ENCODE assay signal across 25 cellular contexts in the genomic region with DNA sequence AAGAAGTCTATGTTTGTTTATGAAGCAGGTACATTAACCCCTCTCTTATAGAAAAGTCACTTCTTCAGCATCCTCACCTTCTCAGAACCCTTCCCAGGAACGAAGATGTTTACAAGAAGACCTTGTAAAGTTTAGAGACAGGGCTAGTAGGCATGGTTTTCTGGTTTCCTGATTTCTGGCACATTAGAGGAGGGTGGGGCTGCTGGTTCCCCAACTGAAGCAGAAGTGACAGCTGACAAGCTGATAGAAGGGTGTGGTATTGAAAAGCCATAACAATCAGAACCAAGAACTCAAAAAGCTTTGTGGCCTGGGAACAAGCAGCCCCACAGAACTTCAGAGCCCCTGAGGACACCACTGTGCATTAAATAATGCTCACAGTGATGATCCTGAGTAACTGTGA.
DNase-seq lines count a peak whose midpoint lies in the region; ATAC-seq and TF ChIP-seq lines count a peak whose summit lies in the region.
"Had no signal": no experiment of that assay in that cellular context is flagged by ENCODE, and none has a peak within 500 bp of the region (broad histone marks: within the 10 kb centered on the region; RNA-seq: fewer than 3 reads in every experiment).

No MANE protein-coding gene starts in this region.

- H3K27ac ChIP-seq in HL-60 (replicated peaks): peak overlapping the region; percentile 43
- H3K27ac ChIP-seq in vagina: no peak overlapping the region
- H3K27ac ChIP-seq in caudate nucleus (ENCODE audit: low read depth, low read length): no peak overlapping the region
- H3K27ac ChIP-seq: dorsolateral prefrontal cortex, tibial nerve had no signal

- peak overlapping the region; percentile 16 for H3K4me3 Mint-ChIP-seq in T-helper 1 cell treated with Interleukin-12 subunit alpha and Interleukin-12 subunit beta and Interleukin-4 antibody, amounts not matched to agents 30 μg/mL and 1 μg/mL, for 36 hours
- H3K4me3 Mint-ChIP-seq in activated CD4-positive, alpha-beta memory T cell treated with anti-CD3 and anti-CD28 coated beads for 36 hours: no peak overlapping the region
- H3K4me3 Mint-ChIP-seq in natural killer cell: no peak overlapping the region
- H3K4me3 Mint-ChIP-seq: nephron had no signal

- POLR2A ChIA-PET in activated CD4-positive, alpha-beta memory T cell treated with anti-CD3 and anti-CD28 coated beads for 36 hours (lab: Charles Lee): interaction anchor here (1.5 kb wide), 1 partner anchor 16 kb away, joined by 4 read pairs; no protein-coding TSS in a partner anchor

- no peak overlapping the region for H3K4me3 ChIP-seq in HL-60 (replicated peaks; ENCODE audit: insufficient read depth, low read length)
- no peak overlapping the region for H3K4me3 ChIP-seq in vagina
- no peak overlapping the region for H3K4me3 ChIP-seq in MG63
- H3K4me3 ChIP-seq: breast epithelium, dorsolateral prefrontal cortex, lung, tibial nerve had no signal

- no peaks in the 10 kb centered on the region for H3K4me1 ChIP-seq in vagina
- H3K4me1 ChIP-seq: breast epithelium had no signal

- TF ChIP-seq CTCF in HL-60 (IDR thresholded peaks at IDR 0.05; ENCODE audit: insufficient read depth, low read length): no peak
- TF ChIP-seq CTCF in natural killer cell (IDR thresholded peaks at IDR 0.05): no peak
- TF ChIP-seq CTCF in vagina (IDR thresholded peaks at IDR 0.05): no peak

- H3K27me3 ChIP-seq in HL-60 (ENCODE audit: insufficient read depth, poor library complexity, severe bottlenecking) (no peaks in the 10 kb centered on the region), vagina (no peaks in the 10 kb centered on the region), MG63 (no peaks in the 10 kb centered on the region)
- H3K27me3 ChIP-seq: breast epithelium, tibial nerve had no signal

- peak in 1 of 3 donors; percentile 34 for ATAC-seq in natural killer cell
- ATAC-seq: esophagus mucosa, Right ventricle myocardium inferior had no signal

- DNase-seq in T-helper 1 cell (no peak), HL-60 (ENCODE audit: low read depth in 1 of 2, low spot score in 1 of 2) (peak in 1 of 2 experiments; percentile 57), natural killer cell (no peak), vagina (ENCODE audit: extremely low spot score in 2 of 2) (no peak), caudate nucleus (lab: John Stamatoyannopoulos, UW) (no peak), MG63 (no peak)
- no peak for DNase-seq in activated CD4-positive, alpha-beta memory T cell treated with anti-CD3 and anti-CD28 coated beads for 36 hours
- DNase-seq: 8988T; activated CD4-positive, alpha-beta T cell treated with anti-CD3 and anti-CD28 coated beads for 1 hour; activated T-cell treated with anti-CD3 and anti-CD28 coated beads, Interleukin-2, amount 50 U/mL, for 1 hour; C1 segment of cervical spinal cord; DMS79; dorsolateral prefrontal cortex; H7; Karpas-422; NCI-H146; NCI-H446 had no signal

- H3K27ac Mint-ChIP-seq in T-helper 1 cell treated with Interleukin-12 subunit alpha and Interleukin-12 subunit beta and Interleukin-4 antibody, amounts not matched to agents 30 μg/mL and 1 μg/mL, for 36 hours: peak overlapping the region; percentile 35
- peak overlapping the region; percentile 79 for H3K27ac Mint-ChIP-seq in activated CD4-positive, alpha-beta memory T cell treated with anti-CD3 and anti-CD28 coated beads for 36 hours
- peak overlapping the region; percentile 24 to 61 for H3K27ac Mint-ChIP-seq in natural killer cell
- H3K27ac Mint-ChIP-seq: nephron, progenitor cell of endocrine pancreas had no signal

- intact Hi-C loops in activated CD4-positive, alpha-beta memory T cell treated with anti-CD3 and anti-CD28 coated beads for 36 hours (cut with micrococcal nuclease): no loop called here
- intact Hi-C loops in natural killer cell (cut with micrococcal nuclease) (loop anchor here (5.0 kb wide), 1 partner anchor 36 kb away; no protein-coding TSS in a partner anchor), vagina (cut with DNase I) (no loop called here)

- CTCF ChIA-PET in activated CD4-positive, alpha-beta memory T cell treated with anti-CD3 and anti-CD28 coated beads for 36 hours (lab: Charles Lee): interaction anchor here (1.1 to 3.6 kb wide), 2 partner anchors 17 to 26 kb away, joined by 7 to 23 read pairs; no protein-coding TSS in a partner anchor

- H3K9me3 Mint-ChIP-seq in T-helper 1 cell treated with Interleukin-12 subunit alpha and Interleukin-12 subunit beta and Interleukin-4 antibody, amounts not matched to agents 30 μg/mL and 1 μg/mL, for 36 hours: no peaks in the 10 kb centered on the region
- no peaks in the 10 kb centered on the region for H3K9me3 Mint-ChIP-seq in activated CD4-positive, alpha-beta memory T cell treated with anti-CD3 and anti-CD28 coated beads for 36 hours
- no peaks in the 10 kb centered on the region for H3K9me3 Mint-ChIP-seq in natural killer cell
- H3K9me3 Mint-ChIP-seq: nephron had no signal

- peaks cover 34% of the 10 kb centered on the region for H3K36me3 Mint-ChIP-seq in T-helper 1 cell treated with Interleukin-12 subunit alpha and Interleukin-12 subunit beta and Interleukin-4 antibody, amounts not matched to agents 30 μg/mL and 1 μg/mL, for 36 hours (ENCODE audit: low read depth)
- H3K36me3 Mint-ChIP-seq in activated CD4-positive, alpha-beta memory T cell treated with anti-CD3 and anti-CD28 coated beads for 36 hours: peaks cover 45% of the 10 kb centered on the region
- no peaks in the 10 kb centered on the region for H3K36me3 Mint-ChIP-seq in natural killer cell

- peaks cover 45% of the 10 kb centered on the region for H3K4me1 Mint-ChIP-seq in T-helper 1 cell treated with Interleukin-12 subunit alpha and Interleukin-12 subunit beta and Interleukin-4 antibody, amounts not matched to agents 30 μg/mL and 1 μg/mL, for 36 hours (ENCODE audit: low read depth)
- peaks cover 62% of the 10 kb centered on the region for H3K4me1 Mint-ChIP-seq in activated CD4-positive, alpha-beta memory T cell treated with anti-CD3 and anti-CD28 coated beads for 36 hours (ENCODE audit: low read depth)
- H3K4me1 Mint-ChIP-seq in natural killer cell: peaks cover 19 to 39% of the 10 kb centered on the region in 2 donors
- H3K4me1 Mint-ChIP-seq: nephron had no signal

- no peak for TF ChIP-seq POLR2A in vagina (IDR thresholded peaks at IDR 0.05)

- H3K36me3 ChIP-seq in vagina (no peaks in the 10 kb centered on the region), MG63 (no peaks in the 10 kb centered on the region)
- H3K36me3 ChIP-seq: breast epithelium had no signal

- H3K9me3 ChIP-seq in vagina (no peaks in the 10 kb centered on the region), MG63 (no peaks in the 10 kb centered on the region)
- H3K9me3 ChIP-seq: breast epithelium, tibial nerve had no signal

- no peaks in the 10 kb centered on the region for H3K27me3 Mint-ChIP-seq in T-helper 1 cell treated with Interleukin-12 subunit alpha and Interleukin-12 subunit beta and Interleukin-4 antibody, amounts not matched to agents 30 μg/mL and 1 μg/mL, for 36 hours (ENCODE audit: low read depth)
- H3K27me3 Mint-ChIP-seq in activated CD4-positive, alpha-beta memory T cell treated with anti-CD3 and anti-CD28 coated beads for 36 hours: no peaks in the 10 kb centered on the region
- H3K27me3 Mint-ChIP-seq in natural killer cell (ENCODE audit: low read depth in 2 of 2): no peaks in the 10 kb centered on the region
